1 cellular context compared by ENCODE assay signal in genomic region chrX:147911192-147912022, GRCh38.
TF ChIP-seq lines count a peak whose summit lies in the region.

Gene FMR1, plus strand, starts transcription at chrX:147911919. Its CDS starts 261 bp downstream, at chrX:147912180.

TF ChIP-seq in K562, 482 proteins besides CTCF, POLR2A, EP300 and RAD21 (continued from another document):
- TF ChIP-seq ZBTB26 (CRISPR knock-in tag; IDR thresholded peaks at IDR 0.05) (0 out of 2 replicates have a peak, but pooled peaks have one; percentile 13), HDAC1 (IDR thresholded peaks at IDR 0.05) (peak in 1 of 2 experiments; percentile 46; a peak in 1 of 4 replicates), ATF1 (CRISPR knock-in tag; IDR thresholded peaks at IDR 0.05) (no peak), ATF1 (tag; IDR thresholded peaks at IDR 0.05) (peak; percentile 26; the same call in 1 of the 2 replicates), NFATC3 (IDR thresholded peaks at IDR 0.05) (no peak), L3MBTL2 (IDR thresholded peaks at IDR 0.05) (peak; percentile 97), NFRKB (IDR thresholded peaks at IDR 0.05; ENCODE audit: low read depth) (no peak), ZSCAN29 (IDR thresholded peaks at IDR 0.05) (0 out of 2 replicates have a peak, but pooled peaks have one; percentile 32), CBX1 (IDR thresholded peaks at IDR 0.05; ENCODE audit: low read depth) (peak; percentile 61; the same call in 1 of the 2 replicates), ZNF584 (CRISPR knock-in tag; IDR thresholded peaks at IDR 0.05; ENCODE audit: low read depth) (no peak), VEZF1 (CRISPR knock-in tag; IDR thresholded peaks at IDR 0.05) (peak; percentile 97), E2F3 (CRISPR knock-in tag; IDR thresholded peaks at IDR 0.05) (peak; percentile 91), ELF4 (CRISPR knock-in tag; IDR thresholded peaks at IDR 0.05) (no peak), HMG20A (CRISPR knock-in tag; conservative IDR thresholded peaks at IDR 0.05) (no peak), HCFC1 (IDR thresholded peaks at IDR 0.05; ENCODE audit: low read depth, low read length) (peak; percentile 42), ETS1 (conservative IDR thresholded peaks at IDR 0.05; ENCODE audit: control insufficient read depth, low read depth, low read length) (no peak), KLF16 (IDR thresholded peaks at IDR 0.05) (peak; percentile 85), MAZ (CRISPR knock-in tag; conservative IDR thresholded peaks at IDR 0.05 in 1 of 2, IDR thresholded peaks at IDR 0.05 in 1 of 2) (peak; percentile 41; a peak in 2 of 4 replicates), NR3C1 (CRISPR knock-in tag; IDR thresholded peaks at IDR 0.05) (no peak), CREB3 (tag; conservative IDR thresholded peaks at IDR 0.05; ENCODE audit: low read depth) (no peak), GATA2 (CRISPR knock-in tag; IDR thresholded peaks at IDR 0.05) (no peak), GMEB1 (CRISPR knock-in tag; IDR thresholded peaks at IDR 0.05) (0 out of 2 replicates have a peak, but pooled peaks have one; percentile 13), PHB2 (IDR thresholded peaks at IDR 0.05; ENCODE audit: low read depth) (no peak)
